ENCODE assay signal across 8 cellular contexts in the genomic region with DNA sequence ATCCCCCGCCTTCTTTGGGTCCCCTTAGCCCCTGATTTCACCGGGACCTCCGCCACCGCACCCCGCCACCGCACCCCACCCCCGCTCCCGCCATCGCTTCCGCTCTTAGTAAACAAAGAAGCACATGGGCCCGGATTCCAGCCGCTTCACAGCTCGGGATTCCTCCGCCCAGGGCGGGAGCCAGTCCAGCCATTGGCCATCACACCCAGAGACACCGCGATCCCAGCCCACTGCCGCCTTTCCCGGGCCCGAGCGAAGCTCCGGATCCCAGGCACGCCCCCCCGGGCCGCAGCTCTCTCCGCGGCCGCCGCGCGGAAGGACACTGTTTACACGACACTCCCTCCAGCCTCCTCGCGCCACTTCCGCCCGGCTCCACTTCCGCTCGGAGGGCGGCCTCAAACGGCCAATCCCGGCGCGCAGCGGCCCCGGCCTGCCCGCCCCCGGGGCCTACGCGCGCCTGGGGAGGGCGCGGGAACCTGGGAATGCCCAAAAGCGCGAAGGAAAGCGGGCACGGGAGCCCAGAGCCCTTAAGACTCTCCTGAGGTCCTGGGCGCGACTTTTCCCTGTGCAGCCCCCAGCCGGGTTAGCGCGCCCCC. TPM values are rescaled to one million over a fixed set of nuclear protein-coding genes. Genes with fewer than 3 reads are reported as not detected.
DNase-seq lines count a peak whose midpoint lies in the region; ATAC-seq, FAIRE-seq and TF ChIP-seq lines count a peak whose summit lies in the region.

No MANE protein-coding gene starts in this region.

- DNase-seq in DMS79 (lab: John Stamatoyannopoulos, UW) (peak; percentile 83), RCC 7860 (ENCODE audit: low spot score) (peak; percentile 82), fibroblast of lung (ENCODE audit: low read depth in 2 of 2) (peak; percentile 98 to 99)
- DNase-seq in activated T-helper 1 cell treated with anti-CD3 and anti-CD28 coated beads, Interleukin-2, amount 50 U/mL, for 16 hours (ENCODE audit: low read depth in 1 of 2, low spot score in 1 of 2) = peak; percentile 64 to 80
- DNase-seq in naive thymus-derived CD4-positive, alpha-beta T cell = peak; percentile 83 to 94 (median 93)
- peak; percentile 71 to 77 for DNase-seq in stimulated activated CD8-positive, alpha-beta memory T cell treated with anti-CD3 and anti-CD28 coated beads, Interleukin-7, amount 100 ng/mL, for 48 hours (ENCODE audit: extremely low read depth in 1 of 2, low read depth in 1 of 2)

- H3K9me3 ChIP-seq in KOPT-K1 (ENCODE audit: insufficient read depth, low read length, poor library complexity, severe bottlenecking) = no peaks in the 10 kb centered on the region
- no peaks in the 10 kb centered on the region for H3K9me3 ChIP-seq in fibroblast of lung (ENCODE audit: control insufficient read depth, insufficient read depth, low read depth, low read length)
- H3K9me3 ChIP-seq in naive thymus-derived CD4-positive, alpha-beta T cell (ENCODE audit: control insufficient read depth in 2 of 3, low read length in 3 of 3) = no peaks in the 10 kb centered on the region

- peaks cover 7% of the 10 kb centered on the region for H3K4me1 ChIP-seq in fibroblast of lung (ENCODE audit: control insufficient read depth, extremely low read depth, insufficient read depth, low read length)
- peaks cover 17 to 25% of the 10 kb centered on the region in 2 donors for H3K4me1 ChIP-seq in naive thymus-derived CD4-positive, alpha-beta T cell (ENCODE audit: control insufficient read depth in 2 of 2, insufficient read depth in 2 of 2, low read length in 2 of 2)

- H3K9me3 Mint-ChIP-seq in naive thymus-derived CD4-positive, alpha-beta T cell = peaks cover 0 to 5% (median 0%) of the 10 kb centered on the region in 11 donors

- H3K9ac ChIP-seq in fibroblast of lung (ENCODE audit: insufficient read depth, low read length) = peak overlapping the region; percentile 77

- no peaks in the 10 kb centered on the region for H3K27me3 ChIP-seq in fibroblast of lung (ENCODE audit: control insufficient read depth, insufficient read depth, low read length)
- no peaks in the 10 kb centered on the region for H3K27me3 ChIP-seq in naive thymus-derived CD4-positive, alpha-beta T cell (ENCODE audit: control insufficient read depth in 2 of 2, insufficient read depth in 2 of 2, low read length in 2 of 2)

- peak overlapping the region; percentile 89 for H3K4me2 ChIP-seq in fibroblast of lung (ENCODE audit: extremely low read depth, insufficient read depth, low read length)

- no peaks in the 10 kb centered on the region for H4K20me1 ChIP-seq in fibroblast of lung (ENCODE audit: control insufficient read depth, extremely low read depth, insufficient read depth, low read length)

- CTCF ChIA-PET in naive thymus-derived CD4-positive, alpha-beta T cell (lab: Charles Lee) = interaction anchor here (0.6 to 2.1 kb wide), 6 partner anchors 10 to 112 kb away, joined by 3 to 6 read pairs (median 4); partner anchors contain the start of gene ZSCAN21

- peaks cover 23 to 33% (median 28%) of the 10 kb centered on the region in 5 donors for H3K36me3 Mint-ChIP-seq in naive thymus-derived CD4-positive, alpha-beta T cell

- no peak overlapping the region for H2AFZ ChIP-seq in fibroblast of lung (ENCODE audit: low read length)

- peak overlapping the region; percentile 100 for H3K27ac ChIP-seq in KOPT-K1 (ENCODE audit: low read depth, low read length, poor library complexity, severe bottlenecking)
- peak overlapping the region; percentile 87 for H3K27ac ChIP-seq in fibroblast of lung (ENCODE audit: insufficient read depth, low read length)
- H3K27ac ChIP-seq in naive thymus-derived CD4-positive, alpha-beta T cell (ENCODE audit: low read depth, low read length) = peak overlapping the region; percentile 91

- H3K79me2 ChIP-seq in fibroblast of lung (ENCODE audit: control insufficient read depth, insufficient read depth, low read length) = peaks cover 30% of the 10 kb centered on the region

- peak; percentile 67 for ATAC-seq in GM21825 (IDR thresholded peaks at IDR 0.05; ENCODE audit: unreplicated experiment)
- peak; percentile 84 for ATAC-seq in naive thymus-derived CD4-positive, alpha-beta T cell

- H3K27me3 Mint-ChIP-seq in naive thymus-derived CD4-positive, alpha-beta T cell = no peaks in the 10 kb centered on the region

- H3K4me1 Mint-ChIP-seq in naive thymus-derived CD4-positive, alpha-beta T cell = peaks cover 27 to 48% (median 41%) of the 10 kb centered on the region in 7 donors

- peak overlapping the region; percentile 77 to 90 (median 84) for H3K4me3 ChIP-seq in fibroblast of lung (replicated peaks in 1 of 4; ENCODE audit: control extremely low read depth in 1 of 4, insufficient read depth in 1 of 4, low read depth in 3 of 4, low read length in 4 of 4)
- H3K4me3 ChIP-seq in naive thymus-derived CD4-positive, alpha-beta T cell (ENCODE audit: low read length) = peak overlapping the region; percentile 98

- intact Hi-C loops in naive thymus-derived CD4-positive, alpha-beta T cell (cut with micrococcal nuclease) = loop anchor here (1.0 to 10.0 kb wide), 21 partner anchors 11 to 1142 kb away; partner anchors contain the start of genes CNPY4 (in 2 of the 2), TAF6 (in 2 of the 2), ZCWPW1 (in 2 of the 2) and ZSCAN21 (in 2 of the 2)

- peak overlapping the region; percentile 85 to 95 (median 93) for H3K4me3 Mint-ChIP-seq in naive thymus-derived CD4-positive, alpha-beta T cell

- peak overlapping the region; percentile 90 to 98 (median 96) for H3K27ac Mint-ChIP-seq in naive thymus-derived CD4-positive, alpha-beta T cell

- H3K36me3 ChIP-seq in KOPT-K1 (ENCODE audit: insufficient read depth, low read length) (peaks cover 69% of the 10 kb centered on the region), fibroblast of lung (ENCODE audit: control insufficient read depth, insufficient read depth, low read length) (peaks cover 26% of the 10 kb centered on the region)
- H3K36me3 ChIP-seq in naive thymus-derived CD4-positive, alpha-beta T cell (ENCODE audit: control insufficient read depth in 2 of 3, insufficient read depth in 3 of 3, low read length in 3 of 3) = peaks cover 20 to 46% (median 25%) of the 10 kb centered on the region in 3 experiments

- no peak for TF ChIP-seq CTCF in fibroblast of lung (conservative IDR thresholded peaks at IDR 0.05 in 1 of 2, IDR thresholded peaks at IDR 0.05 in 1 of 2; ENCODE audit: low read depth in 1 of 2, low read length in 2 of 2)

- POLR2A ChIA-PET in naive thymus-derived CD4-positive, alpha-beta T cell (lab: Charles Lee) = interaction anchor here (0.5 to 4.6 kb wide), 20 partner anchors 8 to 335 kb away, joined by 3 to 107 read pairs (median 4); partner anchors contain the start of genes COPS6, GPC2, LAMTOR4 and MBLAC1

- no peak for FAIRE-seq in RCC 7860 (lab: Jason Lieb, UNC)

RNA-seq across cellular contexts. Expression of gene MCM7, which starts 0.7 kb away (rescaled TPM):
- 16.7 and 24.4 TPM in 2 replicates for total RNA-seq in fibroblast of lung
- 34.3 and 110 TPM in 2 replicates for polyA plus RNA-seq in fibroblast of lung
- 35.8 and 138 TPM in 2 replicates for polyA plus RNA-seq in fibroblast of lung (2012)
- 53.4 and 271 TPM in 2 replicates for polyA minus RNA-seq in fibroblast of lung (ENCODE audit: low replicate concordance)
- total RNA-seq in naive thymus-derived CD4-positive, alpha-beta T cell = 100 to 1,000 TPM in 4 of 5 experiments, 10 to 100 TPM in 1; 80.3 to 263 (median 168) TPM
- polyA plus RNA-seq in naive thymus-derived CD4-positive, alpha-beta T cell = 10 to 100 TPM; 29.5 to 49.9 TPM

RNA-seq across cellular contexts. Expression of gene AP4M1, which starts 0.9 kb away (rescaled TPM):
- total RNA-seq in fibroblast of lung = 17.2 and 30.3 TPM in 2 replicates
- 19.6 and 22.1 TPM in 2 replicates for polyA plus RNA-seq in fibroblast of lung
- 16.6 and 23.8 TPM in 2 replicates for polyA plus RNA-seq in fibroblast of lung (2012)
- polyA minus RNA-seq in fibroblast of lung (ENCODE audit: low replicate concordance) = 33.3 and 35.8 TPM in 2 replicates
- total RNA-seq in naive thymus-derived CD4-positive, alpha-beta T cell = 10 to 100 TPM in 3 of 5 experiments, 1 to 10 TPM in 2; 7.5 to 13.8 (median 11.0) TPM
- polyA plus RNA-seq in naive thymus-derived CD4-positive, alpha-beta T cell = 1 to 10 TPM; 2.6 to 5.1 TPM

RNA-seq across cellular contexts. Expression of gene COPS6, which starts 11.7 kb away (rescaled TPM):
- total RNA-seq in fibroblast of lung = 43.1 and 71.0 TPM in 2 replicates
- polyA plus RNA-seq in fibroblast of lung = 188 and 312 TPM in 2 replicates
- 187 and 310 TPM in 2 replicates for polyA plus RNA-seq in fibroblast of lung (2012)
- 604 and 640 TPM in 2 replicates for polyA minus RNA-seq in fibroblast of lung (ENCODE audit: low replicate concordance)
- total RNA-seq in naive thymus-derived CD4-positive, alpha-beta T cell = 100 to 1,000 TPM in 1 of 5 experiments, 10 to 100 TPM in 4; 65.7 to 103 (median 80.1) TPM
- polyA plus RNA-seq in naive thymus-derived CD4-positive, alpha-beta T cell = 100 to 1,000 TPM; 110 to 122 TPM

RNA-seq across cellular contexts. Expression of gene TAF6, which starts 18.6 kb away (rescaled TPM):
- total RNA-seq in fibroblast of lung = 33.1 and 41.5 TPM in 2 replicates
- 16.2 and 23.6 TPM in 2 replicates for polyA plus RNA-seq in fibroblast of lung
- 51.1 and 72.1 TPM in 2 replicates for polyA plus RNA-seq in fibroblast of lung (2012)
- 83.9 and 107 TPM in 2 replicates for polyA minus RNA-seq in fibroblast of lung (ENCODE audit: low replicate concordance)
- total RNA-seq in naive thymus-derived CD4-positive, alpha-beta T cell = 10 to 100 TPM; 39.5 to 68.1 (median 55.0) TPM
- 10 to 100 TPM; 30.8 to 45.0 TPM for polyA plus RNA-seq in naive thymus-derived CD4-positive, alpha-beta T cell

RNA-seq across cellular contexts. Expression of gene CNPY4, which starts 18.9 kb away (rescaled TPM):
- 21.6 and 38.3 TPM in 2 replicates for total RNA-seq in fibroblast of lung
- polyA plus RNA-seq in fibroblast of lung = 29.1 and 40.7 TPM in 2 replicates
- polyA plus RNA-seq in fibroblast of lung (2012) = 26.7 and 37.4 TPM in 2 replicates
- 3.8 and 9.9 TPM in 2 replicates for polyA minus RNA-seq in fibroblast of lung (ENCODE audit: low replicate concordance)
- total RNA-seq in naive thymus-derived CD4-positive, alpha-beta T cell = 10 to 100 TPM; 22.1 to 68.2 (median 40.3) TPM
- polyA plus RNA-seq in naive thymus-derived CD4-positive, alpha-beta T cell = 10 to 100 TPM; 21.5 to 22.3 TPM

Comparison
In these comparisons a context has a peak if more than half of its experiments do, and no peak if none do; other contexts are left out.
1. Peak in every context shown above with its lines: DNase-seq, ATAC-seq, H3K4me3 ChIP-seq and H3K27ac ChIP-seq.